ENCODE assay signal across 16 cellular contexts in the genomic region with DNA sequence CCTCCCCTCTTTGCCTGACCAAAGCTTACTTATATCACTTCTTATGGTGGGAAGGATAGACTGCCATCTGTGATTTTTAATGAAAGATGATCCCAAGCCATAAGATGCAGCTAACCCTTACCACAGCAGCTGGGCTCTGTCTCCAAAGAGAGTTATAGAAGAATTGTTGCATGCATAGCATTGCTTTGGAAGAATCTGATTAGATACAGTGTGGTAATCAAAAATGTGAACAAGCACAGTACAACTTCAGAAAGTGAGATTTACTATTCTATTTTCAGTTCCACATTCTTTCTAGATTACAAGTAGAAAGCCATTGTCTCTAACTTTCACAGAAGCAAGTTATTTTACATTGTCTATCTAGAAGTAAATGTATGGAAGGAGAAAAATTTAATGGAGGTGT.
DNase-seq lines count a peak whose midpoint lies in the region; ATAC-seq and TF ChIP-seq lines count a peak whose summit lies in the region.
"Had no signal": no experiment of that assay in that cellular context is flagged by ENCODE, and none has a peak within 500 bp of the region (broad histone marks: within the 10 kb centered on the region; RNA-seq: fewer than 3 reads in every experiment).

No MANE protein-coding gene starts in this region.

- H3K9ac ChIP-seq in neuronal stem cell (ENCODE audit: low read depth, low read length, poor library complexity), result no peak overlapping the region
- H3K9ac ChIP-seq: BLaER1 treated with 17β-estradiol and CSF1 and Interleukin-3, amounts not matched to agents 10 nM and 100 nM had no signal

- no peaks in the 10 kb centered on the region for H3K4me1 Mint-ChIP-seq in nephron progenitor cell

- peaks cover 21% of the 10 kb centered on the region for H3K9me3 Mint-ChIP-seq in nephron progenitor cell

- H2BK120ac ChIP-seq in neuronal stem cell (ENCODE audit: low read depth, low read length), result no peak overlapping the region

- H3K27ac Mint-ChIP-seq in nephron progenitor cell, result no peak overlapping the region

- no peak overlapping the region for H2BK5ac ChIP-seq in neuronal stem cell (ENCODE audit: low read length)

- no peak for TF ChIP-seq CTCF in nephron progenitor cell (IDR thresholded peaks at IDR 0.05)

- no peak overlapping the region for H3K23ac ChIP-seq in neuronal stem cell (ENCODE audit: low read depth, low read length, poor library complexity)

- no peaks in the 10 kb centered on the region for H3K4me1 ChIP-seq in neuronal stem cell (ENCODE audit: control insufficient read depth in 2 of 2, insufficient read depth in 1 of 2, low read depth in 1 of 2, low read length in 2 of 2)

- ATAC-seq in GM18502 (IDR thresholded peaks at IDR 0.05; ENCODE audit: poor library complexity, unreplicated experiment) (peak; percentile 89), GM21528 (IDR thresholded peaks at IDR 0.05; ENCODE audit: low FRiP score, unreplicated experiment) (peak; percentile 78), HG03378 (IDR thresholded peaks at IDR 0.05; ENCODE audit: unreplicated experiment) (peak; percentile 64)
- ATAC-seq in stimulated activated naive CD8-positive, alpha-beta T cell treated with anti-CD3 and anti-CD28 coated beads, Interleukin-15, Interleukin-2, amounts not matched to agents 100 U/mL and 50 U/mL, for 24 hours, result no peak

- H3K27me3 Mint-ChIP-seq in nephron progenitor cell (ENCODE audit: low read depth, poor library complexity), result no peaks in the 10 kb centered on the region

- H2AFZ ChIP-seq in neuronal stem cell (ENCODE audit: low read length), result no peak overlapping the region

- no peak overlapping the region for H4K8ac ChIP-seq in neuronal stem cell (ENCODE audit: low read depth, low read length)

- H3K27me3 ChIP-seq in neuronal stem cell (ENCODE audit: control insufficient read depth in 3 of 3, insufficient read depth in 3 of 3, low read depth in 1 of 3, low read length in 3 of 3), result no peaks in the 10 kb centered on the region
- H3K27me3 ChIP-seq: BLaER1 treated with 17β-estradiol and CSF1 and Interleukin-3, amounts not matched to agents 10 nM and 100 nM had no signal

- no peak overlapping the region for H2AK5ac ChIP-seq in neuronal stem cell (ENCODE audit: low read depth, low read length)

- no peak overlapping the region for H3K4me3 Mint-ChIP-seq in nephron progenitor cell

- no peak overlapping the region for H3K4me3 ChIP-seq in neuronal stem cell (ENCODE audit: low read length in 2 of 2)
- H3K4me3 ChIP-seq: BLaER1 treated with 17β-estradiol and CSF1 and Interleukin-3, amounts not matched to agents 10 nM and 100 nM had no signal

- H3K9me3 ChIP-seq in neuronal stem cell (replicated peaks in 1 of 2; ENCODE audit: control insufficient read depth in 2 of 2, insufficient read depth in 1 of 2, low read depth in 1 of 2, low read length in 2 of 2), result no peaks in the 10 kb centered on the region

- H3K18ac ChIP-seq in neuronal stem cell (ENCODE audit: low read length), result no peak overlapping the region

- peak; percentile 7 for DNase-seq in left kidney (ENCODE audit: low read depth, low spot score)
- no peak for DNase-seq in nephron progenitor cell
- no peak for DNase-seq in stimulated activated naive CD8-positive, alpha-beta T cell treated with anti-CD3 and anti-CD28 coated beads, Interleukin-15, Interleukin-2, amounts not matched to agents 100 U/mL and 50 U/mL, for 24 hours
- no peak for DNase-seq in neuronal stem cell (ENCODE audit: low spot score)
- no peak for DNase-seq in substantia nigra (lab: John Stamatoyannopoulos, UW)
- DNase-seq: activated gamma-delta T cell treated with Interleukin-2 at 50 U/mL for 16 hours; KG1; NCI-H146; NCI-H774; SIG-M5; stimulated activated CD4-positive, alpha-beta T cell treated with anti-CD3 and anti-CD28 coated beads, Interleukin-4, amount 100 ng/mL, for 24 hours; stimulated activated naive CD4-positive, alpha-beta T cell had no signal

- no peak overlapping the region for H4K91ac ChIP-seq in neuronal stem cell (ENCODE audit: low read depth, low read length, poor library complexity)

- no peaks in the 10 kb centered on the region for H3K36me3 ChIP-seq in neuronal stem cell (replicated peaks in 1 of 2; ENCODE audit: control insufficient read depth in 2 of 2, insufficient read depth in 2 of 2, low read length in 2 of 2)
- H3K36me3 ChIP-seq: BLaER1 treated with 17β-estradiol and CSF1 and Interleukin-3, amounts not matched to agents 10 nM and 100 nM had no signal

- H3K36me3 Mint-ChIP-seq in nephron progenitor cell (ENCODE audit: low read depth), result peaks cover 9% of the 10 kb centered on the region

- H3K4me2 ChIP-seq in neuronal stem cell (ENCODE audit: insufficient read depth, low read length, poor library complexity, severe bottlenecking), result no peak overlapping the region
- H3K4me2 ChIP-seq: BLaER1 treated with 17β-estradiol and CSF1 and Interleukin-3, amounts not matched to agents 10 nM and 100 nM had no signal

- H2BK12ac ChIP-seq in neuronal stem cell (ENCODE audit: low read length), result no peak overlapping the region

- H2BK15ac ChIP-seq in neuronal stem cell (ENCODE audit: low read length), result no peak overlapping the region

- H3K4ac ChIP-seq in neuronal stem cell (ENCODE audit: low read length), result no peak overlapping the region

- H3K27ac ChIP-seq in neuronal stem cell (replicated peaks; ENCODE audit: low read length) (no peak overlapping the region), substantia nigra (ENCODE audit: low read depth, low read length, poor library complexity, severe bottlenecking) (no peak overlapping the region)
- H3K27ac ChIP-seq: BLaER1 treated with 17β-estradiol and CSF1 and Interleukin-3, amounts not matched to agents 10 nM and 100 nM had no signal

- no peaks in the 10 kb centered on the region for H3K79me1 ChIP-seq in neuronal stem cell (ENCODE audit: low read depth, low read length)

- no peak overlapping the region for H3K14ac ChIP-seq in neuronal stem cell (ENCODE audit: low read length)
